8 cellular contexts compared by ENCODE assay signal in the genomic region with DNA sequence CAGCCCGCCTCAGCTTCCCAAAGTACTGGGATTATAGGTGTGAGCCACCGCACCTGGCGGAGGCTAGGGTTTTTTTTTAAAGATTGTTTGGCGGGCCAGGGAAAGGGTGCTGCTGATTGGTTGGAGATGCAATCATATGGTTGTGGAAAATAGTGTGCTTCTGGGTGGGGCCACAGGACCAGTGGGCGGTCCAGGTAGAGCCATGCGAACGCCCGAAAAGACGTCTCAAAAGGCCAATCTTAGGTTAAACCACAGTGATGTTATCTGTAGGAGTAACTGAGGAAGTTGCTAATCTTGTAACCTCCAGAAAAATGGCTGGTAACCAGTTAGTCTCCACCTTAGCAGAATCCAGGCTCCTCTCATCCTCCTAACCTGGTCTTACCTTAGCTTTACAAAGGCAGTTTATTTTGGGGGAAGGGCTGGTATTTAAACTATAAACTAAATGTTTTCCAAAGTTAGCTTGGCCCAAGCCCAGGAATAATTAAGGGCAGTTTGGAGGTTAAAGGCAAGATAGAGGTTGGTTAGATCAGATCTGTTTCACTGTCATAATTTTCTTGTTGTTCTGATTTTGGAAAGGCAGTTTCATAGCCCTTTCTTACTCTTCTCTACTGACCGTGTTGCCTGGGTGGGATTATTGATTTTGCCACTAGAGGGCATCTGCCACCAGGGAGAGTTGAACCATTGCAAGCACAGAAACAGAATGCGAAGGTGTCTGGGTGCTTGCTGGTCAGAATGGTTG.
DNase-seq lines count a peak whose midpoint lies in the region; ATAC-seq and TF ChIP-seq lines count a peak whose summit lies in the region.

No MANE protein-coding gene starts in this region.

- no peaks in the 10 kb centered on the region for H3K9me3 Mint-ChIP-seq in CD4-positive, alpha-beta T cell

- H3K4me1 Mint-ChIP-seq in CD4-positive, alpha-beta T cell (ENCODE audit: low read depth) = no peaks in the 10 kb centered on the region

- peak; percentile 58 for ATAC-seq in CD4-positive, alpha-beta T cell (ENCODE audit: poor library complexity)
- ATAC-seq in GM21381 (IDR thresholded peaks at IDR 0.05; ENCODE audit: unreplicated experiment) = peak; percentile 68
- no peak for ATAC-seq in HG03571 (IDR thresholded peaks at IDR 0.05; ENCODE audit: unreplicated experiment)

- H3K27me3 ChIP-seq in CD4-positive, alpha-beta T cell (ENCODE audit: control insufficient read depth, insufficient read depth, low read length) = no peaks in the 10 kb centered on the region

- POLR2A ChIA-PET in CD4-positive, alpha-beta T cell (lab: Charles Lee) = interaction anchor here (0.6 kb wide), 1 partner anchor 145 kb away, joined by 4 read pairs; the partner anchor contains the start of gene HSD17B2

- peak; percentile 79 for TF ChIP-seq CTCF in CD4-positive, alpha-beta T cell (IDR thresholded peaks at IDR 0.05)

- intact Hi-C loops in CD4-positive, alpha-beta T cell (cut with DNase I, micrococcal nuclease) = loop anchor here in 1 of 2 experiments (1.0 to 5.0 kb wide), 3 partner anchors 340 to 1557 kb away; no protein-coding TSS in a partner anchor

- H3K9me3 ChIP-seq in CD4-positive, alpha-beta T cell (ENCODE audit: control insufficient read depth, low read length) = no peaks in the 10 kb centered on the region

- H3K36me3 Mint-ChIP-seq in CD4-positive, alpha-beta T cell (ENCODE audit: low read depth) = no peaks in the 10 kb centered on the region

- H3K4me3 Mint-ChIP-seq in CD4-positive, alpha-beta T cell = no peak overlapping the region

- H3K27ac ChIP-seq in CD4-positive, alpha-beta T cell (ENCODE audit: low read depth, low read length) = no peak overlapping the region

- DNase-seq in CD4-positive, alpha-beta T cell = peak; percentile 7 to 43 (median 21)
- peak; percentile 26 for DNase-seq in NCI-H2196 treated with DMSO at 0.1 percent for 48 hours (lab: John Stamatoyannopoulos, UW; ENCODE audit: unreplicated experiment)
- DNase-seq in activated CD4-positive, alpha-beta T cell treated with anti-CD3 and anti-CD28 coated beads for 48 hours = peak; percentile 68
- peak; percentile 90 for DNase-seq in dermis blood vessel endothelial cell
- DNase-seq in lung microvascular endothelial cell (ENCODE audit: low read depth in 2 of 2) = peak; percentile 80 to 85
- DNase-seq in stimulated activated CD8-positive, alpha-beta memory T cell treated with anti-CD3 and anti-CD28 coated beads, Interleukin-15, amount 100 ng/mL, for 1 hour (ENCODE audit: low read depth) = peak; percentile 30

- CTCF ChIA-PET in CD4-positive, alpha-beta T cell (lab: Charles Lee) = interaction anchor here (1.0 to 1.4 kb wide), 2 partner anchors 17 to 340 kb away, joined by 3 to 4 read pairs; no protein-coding TSS in a partner anchor

- H3K27ac Mint-ChIP-seq in CD4-positive, alpha-beta T cell = no peak overlapping the region

- H3K27me3 Mint-ChIP-seq in CD4-positive, alpha-beta T cell = no peaks in the 10 kb centered on the region

Comparison
In these comparisons a context has a peak if more than half of its experiments do, and no peak if none do; other contexts are left out.
1. DNase-seq: peak in every context shown above with its lines; median percentile 90 in dermis blood vessel endothelial cell; 82 in lung microvascular endothelial cell; 68 in activated CD4-positive, alpha-beta T cell treated with anti-CD3 and anti-CD28 coated beads for 48 hours; 30 in stimulated activated CD8-positive, alpha-beta memory T cell treated with anti-CD3 and anti-CD28 coated beads, Interleukin-15, amount 100 ng/mL, for 1 hour; 26 in NCI-H2196 treated with DMSO at 0.1 percent for 48 hours; 21 in CD4-positive, alpha-beta T cell.